In the genomic region with DNA sequence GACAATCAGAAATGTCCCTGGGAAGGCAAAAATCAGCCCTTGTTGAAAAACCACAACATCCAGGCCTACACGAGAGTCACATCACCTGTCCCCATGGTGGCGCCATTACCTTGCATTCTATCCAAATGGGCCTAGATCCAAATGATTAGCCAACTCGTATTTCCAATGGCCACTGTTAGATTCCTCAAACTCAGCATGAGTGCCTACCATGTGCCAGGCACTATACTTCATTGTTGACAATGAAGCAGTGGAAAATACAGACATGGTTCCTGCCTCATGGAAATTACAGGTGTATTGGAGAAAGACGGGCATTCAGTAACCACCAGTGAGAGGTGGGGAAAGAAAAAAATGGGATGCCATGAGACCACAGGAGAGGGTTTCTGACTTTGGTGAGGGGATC, we compare ENCODE assay signal across 1 cellular context.
A peak's percentile ranks its signal among the peaks of the same experiment; 100 is the strongest.
TF ChIP-seq lines count a peak whose summit lies in the region.

No MANE protein-coding gene starts in this region.

TF ChIP-seq in K562, 482 proteins besides CTCF, POLR2A, EP300 and RAD21 (continued from another document and continues in another):
- TF ChIP-seq, protein P1, sequence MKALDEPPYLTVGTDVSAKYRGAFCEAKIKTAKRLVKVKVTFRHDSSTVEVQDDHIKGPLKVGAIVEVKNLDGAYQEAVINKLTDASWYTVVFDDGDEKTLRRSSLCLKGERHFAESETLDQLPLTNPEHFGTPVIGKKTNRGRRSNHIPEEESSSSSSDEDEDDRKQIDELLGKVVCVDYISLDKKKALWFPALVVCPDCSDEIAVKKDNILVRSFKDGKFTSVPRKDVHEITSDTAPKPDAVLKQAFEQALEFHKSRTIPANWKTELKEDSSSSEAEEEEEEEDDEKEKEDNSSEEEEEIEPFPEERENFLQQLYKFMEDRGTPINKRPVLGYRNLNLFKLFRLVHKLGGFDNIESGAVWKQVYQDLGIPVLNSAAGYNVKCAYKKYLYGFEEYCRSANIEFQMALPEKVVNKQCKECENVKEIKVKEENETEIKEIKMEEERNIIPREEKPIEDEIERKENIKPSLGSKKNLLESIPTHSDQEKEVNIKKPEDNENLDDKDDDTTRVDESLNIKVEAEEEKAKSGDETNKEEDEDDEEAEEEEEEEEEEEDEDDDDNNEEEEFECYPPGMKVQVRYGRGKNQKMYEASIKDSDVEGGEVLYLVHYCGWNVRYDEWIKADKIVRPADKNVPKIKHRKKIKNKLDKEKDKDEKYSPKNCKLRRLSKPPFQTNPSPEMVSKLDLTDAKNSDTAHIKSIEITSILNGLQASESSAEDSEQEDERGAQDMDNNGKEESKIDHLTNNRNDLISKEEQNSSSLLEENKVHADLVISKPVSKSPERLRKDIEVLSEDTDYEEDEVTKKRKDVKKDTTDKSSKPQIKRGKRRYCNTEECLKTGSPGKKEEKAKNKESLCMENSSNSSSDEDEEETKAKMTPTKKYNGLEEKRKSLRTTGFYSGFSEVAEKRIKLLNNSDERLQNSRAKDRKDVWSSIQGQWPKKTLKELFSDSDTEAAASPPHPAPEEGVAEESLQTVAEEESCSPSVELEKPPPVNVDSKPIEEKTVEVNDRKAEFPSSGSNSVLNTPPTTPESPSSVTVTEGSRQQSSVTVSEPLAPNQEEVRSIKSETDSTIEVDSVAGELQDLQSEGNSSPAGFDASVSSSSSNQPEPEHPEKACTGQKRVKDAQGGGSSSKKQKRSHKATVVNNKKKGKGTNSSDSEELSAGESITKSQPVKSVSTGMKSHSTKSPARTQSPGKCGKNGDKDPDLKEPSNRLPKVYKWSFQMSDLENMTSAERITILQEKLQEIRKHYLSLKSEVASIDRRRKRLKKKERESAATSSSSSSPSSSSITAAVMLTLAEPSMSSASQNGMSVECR (CRISPR knock-in tag; IDR thresholded peaks at IDR 0.05): no peak
- TF ChIP-seq, protein P2, sequence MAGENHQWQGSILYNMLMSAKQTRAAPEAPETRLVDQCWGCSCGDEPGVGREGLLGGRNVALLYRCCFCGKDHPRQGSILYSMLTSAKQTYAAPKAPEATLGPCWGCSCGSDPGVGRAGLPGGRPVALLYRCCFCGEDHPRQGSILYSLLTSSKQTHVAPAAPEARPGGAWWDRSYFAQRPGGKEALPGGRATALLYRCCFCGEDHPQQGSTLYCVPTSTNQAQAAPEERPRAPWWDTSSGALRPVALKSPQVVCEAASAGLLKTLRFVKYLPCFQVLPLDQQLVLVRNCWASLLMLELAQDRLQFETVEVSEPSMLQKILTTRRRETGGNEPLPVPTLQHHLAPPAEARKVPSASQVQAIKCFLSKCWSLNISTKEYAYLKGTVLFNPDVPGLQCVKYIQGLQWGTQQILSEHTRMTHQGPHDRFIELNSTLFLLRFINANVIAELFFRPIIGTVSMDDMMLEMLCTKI (IDR thresholded peaks at IDR 0.05; ENCODE audit: partially characterized antibody): no peak
- TF ChIP-seq ESRRB (CRISPR knock-in tag; IDR thresholded peaks at IDR 0.05; ENCODE audit: borderline replicate concordance) (no peak), KLF10 (CRISPR knock-in tag; IDR thresholded peaks at IDR 0.05) (no peak), SAFB (IDR thresholded peaks at IDR 0.05; ENCODE audit: borderline replicate concordance, low read depth, low read length) (no peak), TEAD1 (CRISPR knock-in tag; IDR thresholded peaks at IDR 0.05) (no peak), GTF2E2 (tag; IDR thresholded peaks at IDR 0.05) (no peak), ZNF175 (CRISPR knock-in tag; IDR thresholded peaks at IDR 0.05; ENCODE audit: low read depth) (no peak), ZNF766 (CRISPR knock-in tag; conservative IDR thresholded peaks at IDR 0.05) (no peak), POLR2H (tag; IDR thresholded peaks at IDR 0.05; ENCODE audit: low read depth) (no peak), SMAD1 (IDR thresholded peaks at IDR 0.05; ENCODE audit: low read depth, low read length, partially characterized antibody) (no peak), NFRKB (IDR thresholded peaks at IDR 0.05; ENCODE audit: low read depth) (peak; percentile 31), CEBPB (tag; IDR thresholded peaks at IDR 0.05) (peak; percentile 54; the same call in 1 of the 2 replicates), NCOR1 (IDR thresholded peaks at IDR 0.05) (no peak), ZNF165 (CRISPR knock-in tag; IDR thresholded peaks at IDR 0.05; ENCODE audit: borderline replicate concordance) (no peak), RCOR1 (IDR thresholded peaks at IDR 0.05; ENCODE audit: borderline replicate concordance in 1 of 2, low read depth in 2 of 2, low read length in 2 of 2) (peak in 1 of 2 experiments; percentile 72; a peak in 1 of 4 replicates), FOXA3 (CRISPR knock-in tag; conservative IDR thresholded peaks at IDR 0.05 in 1 of 2, IDR thresholded peaks at IDR 0.05 in 1 of 2) (no peak), HDAC1 (IDR thresholded peaks at IDR 0.05) (0 out of 4 replicates have a peak, but pooled peaks of 1 of the 2 experiments have one; percentile 21), PHB (CRISPR knock-in tag; IDR thresholded peaks at IDR 0.05) (no peak), MTA3 (IDR thresholded peaks at IDR 0.05; ENCODE audit: borderline replicate concordance) (no peak), ZNF77 (CRISPR knock-in tag; IDR thresholded peaks at IDR 0.05) (no peak), ZNF121 (CRISPR knock-in tag; conservative IDR thresholded peaks at IDR 0.05) (no peak), NUFIP1 (IDR thresholded peaks at IDR 0.05; ENCODE audit: partially characterized antibody) (no peak), CREM (IDR thresholded peaks at IDR 0.05; ENCODE audit: low read depth) (peak; percentile 72), HNRNPUL1 (IDR thresholded peaks at IDR 0.05; ENCODE audit: low read length) (no peak), SMC3 (conservative IDR thresholded peaks at IDR 0.05; ENCODE audit: insufficient read depth, low read depth, low read length) (peak; percentile 55), NCOA6 (IDR thresholded peaks at IDR 0.05) (no peak), ZNF232 (CRISPR knock-in tag; IDR thresholded peaks at IDR 0.05) (no peak), EWSR1 (IDR thresholded peaks at IDR 0.05; ENCODE audit: borderline replicate concordance, low read depth, partially characterized antibody) (no peak), TGIF2 (CRISPR knock-in tag; IDR thresholded peaks at IDR 0.05) (no peak), ZNF384 (IDR thresholded peaks at IDR 0.05; ENCODE audit: low read depth, low read length) (no peak), NFXL1 (CRISPR knock-in tag; IDR thresholded peaks at IDR 0.05) (no peak), ZSCAN32 (CRISPR knock-in tag; IDR thresholded peaks at IDR 0.05) (no peak), PCBP2 (IDR thresholded peaks at IDR 0.05; ENCODE audit: low read depth, low read length, poor library complexity, severe bottlenecking) (no peak), PTBP1 (IDR thresholded peaks at IDR 0.05; ENCODE audit: low read depth, low read length) (no peak), ZNF699 (CRISPR knock-in tag; IDR thresholded peaks at IDR 0.05; ENCODE audit: insufficient replicate concordance) (no peak), BCL6 (CRISPR knock-in tag; IDR thresholded peaks at IDR 0.05) (no peak), C11orf30 (IDR thresholded peaks at IDR 0.05; ENCODE audit: low read depth) (no peak), SIN3B (IDR thresholded peaks at IDR 0.05; ENCODE audit: low read depth) (no peak), ZNF507 (tag; conservative IDR thresholded peaks at IDR 0.05) (no peak)
- TF ChIP-seq, protein P3, sequence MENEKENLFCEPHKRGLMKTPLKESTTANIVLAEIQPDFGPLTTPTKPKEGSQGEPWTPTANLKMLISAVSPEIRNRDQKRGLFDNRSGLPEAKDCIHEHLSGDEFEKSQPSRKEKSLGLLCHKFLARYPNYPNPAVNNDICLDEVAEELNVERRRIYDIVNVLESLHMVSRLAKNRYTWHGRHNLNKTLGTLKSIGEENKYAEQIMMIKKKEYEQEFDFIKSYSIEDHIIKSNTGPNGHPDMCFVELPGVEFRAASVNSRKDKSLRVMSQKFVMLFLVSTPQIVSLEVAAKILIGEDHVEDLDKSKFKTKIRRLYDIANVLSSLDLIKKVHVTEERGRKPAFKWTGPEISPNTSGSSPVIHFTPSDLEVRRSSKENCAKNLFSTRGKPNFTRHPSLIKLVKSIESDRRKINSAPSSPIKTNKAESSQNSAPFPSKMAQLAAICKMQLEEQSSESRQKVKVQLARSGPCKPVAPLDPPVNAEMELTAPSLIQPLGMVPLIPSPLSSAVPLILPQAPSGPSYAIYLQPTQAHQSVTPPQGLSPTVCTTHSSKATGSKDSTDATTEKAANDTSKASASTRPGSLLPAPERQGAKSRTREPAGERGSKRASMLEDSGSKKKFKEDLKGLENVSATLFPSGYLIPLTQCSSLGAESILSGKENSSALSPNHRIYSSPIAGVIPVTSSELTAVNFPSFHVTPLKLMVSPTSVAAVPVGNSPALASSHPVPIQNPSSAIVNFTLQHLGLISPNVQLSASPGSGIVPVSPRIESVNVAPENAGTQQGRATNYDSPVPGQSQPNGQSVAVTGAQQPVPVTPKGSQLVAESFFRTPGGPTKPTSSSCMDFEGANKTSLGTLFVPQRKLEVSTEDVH (IDR thresholded peaks at IDR 0.05; ENCODE audit: low read depth, partially characterized antibody): no peak
- TF ChIP-seq, protein P4, sequence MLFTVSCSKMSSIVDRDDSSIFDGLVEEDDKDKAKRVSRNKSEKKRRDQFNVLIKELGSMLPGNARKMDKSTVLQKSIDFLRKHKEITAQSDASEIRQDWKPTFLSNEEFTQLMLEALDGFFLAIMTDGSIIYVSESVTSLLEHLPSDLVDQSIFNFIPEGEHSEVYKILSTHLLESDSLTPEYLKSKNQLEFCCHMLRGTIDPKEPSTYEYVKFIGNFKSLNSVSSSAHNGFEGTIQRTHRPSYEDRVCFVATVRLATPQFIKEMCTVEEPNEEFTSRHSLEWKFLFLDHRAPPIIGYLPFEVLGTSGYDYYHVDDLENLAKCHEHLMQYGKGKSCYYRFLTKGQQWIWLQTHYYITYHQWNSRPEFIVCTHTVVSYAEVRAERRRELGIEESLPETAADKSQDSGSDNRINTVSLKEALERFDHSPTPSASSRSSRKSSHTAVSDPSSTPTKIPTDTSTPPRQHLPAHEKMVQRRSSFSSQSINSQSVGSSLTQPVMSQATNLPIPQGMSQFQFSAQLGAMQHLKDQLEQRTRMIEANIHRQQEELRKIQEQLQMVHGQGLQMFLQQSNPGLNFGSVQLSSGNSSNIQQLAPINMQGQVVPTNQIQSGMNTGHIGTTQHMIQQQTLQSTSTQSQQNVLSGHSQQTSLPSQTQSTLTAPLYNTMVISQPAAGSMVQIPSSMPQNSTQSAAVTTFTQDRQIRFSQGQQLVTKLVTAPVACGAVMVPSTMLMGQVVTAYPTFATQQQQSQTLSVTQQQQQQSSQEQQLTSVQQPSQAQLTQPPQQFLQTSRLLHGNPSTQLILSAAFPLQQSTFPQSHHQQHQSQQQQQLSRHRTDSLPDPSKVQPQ (CRISPR knock-in tag; IDR thresholded peaks at IDR 0.05; ENCODE audit: borderline replicate concordance): no peak
- TF ChIP-seq, protein P5, sequence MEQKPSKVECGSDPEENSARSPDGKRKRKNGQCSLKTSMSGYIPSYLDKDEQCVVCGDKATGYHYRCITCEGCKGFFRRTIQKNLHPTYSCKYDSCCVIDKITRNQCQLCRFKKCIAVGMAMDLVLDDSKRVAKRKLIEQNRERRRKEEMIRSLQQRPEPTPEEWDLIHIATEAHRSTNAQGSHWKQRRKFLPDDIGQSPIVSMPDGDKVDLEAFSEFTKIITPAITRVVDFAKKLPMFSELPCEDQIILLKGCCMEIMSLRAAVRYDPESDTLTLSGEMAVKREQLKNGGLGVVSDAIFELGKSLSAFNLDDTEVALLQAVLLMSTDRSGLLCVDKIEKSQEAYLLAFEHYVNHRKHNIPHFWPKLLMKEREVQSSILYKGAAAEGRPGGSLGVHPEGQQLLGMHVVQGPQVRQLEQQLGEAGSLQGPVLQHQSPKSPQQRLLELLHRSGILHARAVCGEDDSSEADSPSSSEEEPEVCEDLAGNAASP (IDR thresholded peaks at IDR 0.05): no peak
- TF ChIP-seq, protein P6, sequence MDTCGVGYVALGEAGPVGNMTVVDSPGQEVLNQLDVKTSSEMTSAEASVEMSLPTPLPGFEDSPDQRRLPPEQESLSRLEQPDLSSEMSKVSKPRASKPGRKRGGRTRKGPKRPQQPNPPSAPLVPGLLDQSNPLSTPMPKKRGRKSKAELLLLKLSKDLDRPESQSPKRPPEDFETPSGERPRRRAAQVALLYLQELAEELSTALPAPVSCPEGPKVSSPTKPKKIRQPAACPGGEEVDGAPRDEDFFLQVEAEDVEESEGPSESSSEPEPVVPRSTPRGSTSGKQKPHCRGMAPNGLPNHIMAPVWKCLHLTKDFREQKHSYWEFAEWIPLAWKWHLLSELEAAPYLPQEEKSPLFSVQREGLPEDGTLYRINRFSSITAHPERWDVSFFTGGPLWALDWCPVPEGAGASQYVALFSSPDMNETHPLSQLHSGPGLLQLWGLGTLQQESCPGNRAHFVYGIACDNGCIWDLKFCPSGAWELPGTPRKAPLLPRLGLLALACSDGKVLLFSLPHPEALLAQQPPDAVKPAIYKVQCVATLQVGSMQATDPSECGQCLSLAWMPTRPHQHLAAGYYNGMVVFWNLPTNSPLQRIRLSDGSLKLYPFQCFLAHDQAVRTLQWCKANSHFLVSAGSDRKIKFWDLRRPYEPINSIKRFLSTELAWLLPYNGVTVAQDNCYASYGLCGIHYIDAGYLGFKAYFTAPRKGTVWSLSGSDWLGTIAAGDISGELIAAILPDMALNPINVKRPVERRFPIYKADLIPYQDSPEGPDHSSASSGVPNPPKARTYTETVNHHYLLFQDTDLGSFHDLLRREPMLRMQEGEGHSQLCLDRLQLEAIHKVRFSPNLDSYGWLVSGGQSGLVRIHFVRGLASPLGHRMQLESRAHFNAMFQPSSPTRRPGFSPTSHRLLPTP (IDR thresholded peaks at IDR 0.05; ENCODE audit: borderline replicate concordance, extremely low read depth, insufficient read length): no peak
- TF ChIP-seq, protein P7, sequence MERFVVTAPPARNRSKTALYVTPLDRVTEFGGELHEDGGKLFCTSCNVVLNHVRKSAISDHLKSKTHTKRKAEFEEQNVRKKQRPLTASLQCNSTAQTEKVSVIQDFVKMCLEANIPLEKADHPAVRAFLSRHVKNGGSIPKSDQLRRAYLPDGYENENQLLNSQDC (CRISPR knock-in tag; IDR thresholded peaks at IDR 0.05): no peak
- TF ChIP-seq, protein P8, sequence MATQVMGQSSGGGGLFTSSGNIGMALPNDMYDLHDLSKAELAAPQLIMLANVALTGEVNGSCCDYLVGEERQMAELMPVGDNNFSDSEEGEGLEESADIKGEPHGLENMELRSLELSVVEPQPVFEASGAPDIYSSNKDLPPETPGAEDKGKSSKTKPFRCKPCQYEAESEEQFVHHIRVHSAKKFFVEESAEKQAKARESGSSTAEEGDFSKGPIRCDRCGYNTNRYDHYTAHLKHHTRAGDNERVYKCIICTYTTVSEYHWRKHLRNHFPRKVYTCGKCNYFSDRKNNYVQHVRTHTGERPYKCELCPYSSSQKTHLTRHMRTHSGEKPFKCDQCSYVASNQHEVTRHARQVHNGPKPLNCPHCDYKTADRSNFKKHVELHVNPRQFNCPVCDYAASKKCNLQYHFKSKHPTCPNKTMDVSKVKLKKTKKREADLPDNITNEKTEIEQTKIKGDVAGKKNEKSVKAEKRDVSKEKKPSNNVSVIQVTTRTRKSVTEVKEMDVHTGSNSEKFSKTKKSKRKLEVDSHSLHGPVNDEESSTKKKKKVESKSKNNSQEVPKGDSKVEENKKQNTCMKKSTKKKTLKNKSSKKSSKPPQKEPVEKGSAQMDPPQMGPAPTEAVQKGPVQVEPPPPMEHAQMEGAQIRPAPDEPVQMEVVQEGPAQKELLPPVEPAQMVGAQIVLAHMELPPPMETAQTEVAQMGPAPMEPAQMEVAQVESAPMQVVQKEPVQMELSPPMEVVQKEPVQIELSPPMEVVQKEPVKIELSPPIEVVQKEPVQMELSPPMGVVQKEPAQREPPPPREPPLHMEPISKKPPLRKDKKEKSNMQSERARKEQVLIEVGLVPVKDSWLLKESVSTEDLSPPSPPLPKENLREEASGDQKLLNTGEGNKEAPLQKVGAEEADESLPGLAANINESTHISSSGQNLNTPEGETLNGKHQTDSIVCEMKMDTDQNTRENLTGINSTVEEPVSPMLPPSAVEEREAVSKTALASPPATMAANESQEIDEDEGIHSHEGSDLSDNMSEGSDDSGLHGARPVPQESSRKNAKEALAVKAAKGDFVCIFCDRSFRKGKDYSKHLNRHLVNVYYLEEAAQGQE (CRISPR knock-in tag; IDR thresholded peaks at IDR 0.05; ENCODE audit: low read depth): no peak
